Comparison of ENCODE assay signal across 12 cellular contexts in genomic region chr15:91561371-91562100, GRCh38.
DNase-seq lines count a peak whose midpoint lies in the region; ATAC-seq, FAIRE-seq and TF ChIP-seq lines count a peak whose summit lies in the region.
"Had no signal": no experiment of that assay in that cellular context is flagged by ENCODE, and none has a peak within 500 bp of the region (broad histone marks: within the 10 kb centered on the region; RNA-seq: fewer than 3 reads in every experiment).

No MANE protein-coding gene starts in this region.

- no peaks in the 10 kb centered on the region for H3K4me1 Mint-ChIP-seq in stimulated activated naive B cell treated with anti-CD40 and anti-IgM and Interleukin-4, amounts not matched to agents 10 μg/mL and 1 μg/mL and 100 μg/mL, for 72 hours
- no peaks in the 10 kb centered on the region for H3K4me1 Mint-ChIP-seq in glutamatergic neuron (ENCODE audit: low read depth, unreplicated experiment)
- no peaks in the 10 kb centered on the region for H3K4me1 Mint-ChIP-seq in activated naive CD4-positive, alpha-beta T cell treated with anti-CD3 and anti-CD28 coated beads for 36 hours (ENCODE audit: low read depth)

- no peaks in the 10 kb centered on the region for H3K4me1 ChIP-seq in stomach

- FAIRE-seq in H54 (lab: Jason Lieb, UNC) = peak; percentile 87

- TF ChIP-seq CTCF in stomach (IDR thresholded peaks at IDR 0.05) = no peak
- no peak for TF ChIP-seq CTCF in glutamatergic neuron (IDR thresholded peaks at IDR 0.05; ENCODE audit: partially characterized antibody, unreplicated experiment)

- no peak overlapping the region for H3K4me3 ChIP-seq in stomach
- H3K4me3 ChIP-seq: cardiac muscle cell had no signal

- no peaks in the 10 kb centered on the region for H3K9me3 Mint-ChIP-seq in stimulated activated naive B cell treated with anti-CD40 and anti-IgM and Interleukin-4, amounts not matched to agents 10 μg/mL and 1 μg/mL and 100 μg/mL, for 72 hours
- H3K9me3 Mint-ChIP-seq in glutamatergic neuron (ENCODE audit: unreplicated experiment) = no peaks in the 10 kb centered on the region
- H3K9me3 Mint-ChIP-seq in activated naive CD4-positive, alpha-beta T cell treated with anti-CD3 and anti-CD28 coated beads for 36 hours = no peaks in the 10 kb centered on the region

- CTCF ChIA-PET in activated naive CD4-positive, alpha-beta T cell treated with anti-CD3 and anti-CD28 coated beads for 36 hours (lab: Charles Lee) = interaction anchor here (0.6 kb wide), 1 partner anchor 563 kb away, joined by 3 read pairs; no protein-coding TSS in a partner anchor

- H3K27me3 ChIP-seq in stomach = no peaks in the 10 kb centered on the region
- H3K27me3 ChIP-seq: cardiac muscle cell had no signal

- no peak overlapping the region for H3K27ac Mint-ChIP-seq in stimulated activated naive B cell treated with anti-CD40 and anti-IgM and Interleukin-4, amounts not matched to agents 10 μg/mL and 1 μg/mL and 100 μg/mL, for 72 hours
- no peak overlapping the region for H3K27ac Mint-ChIP-seq in glutamatergic neuron (ENCODE audit: unreplicated experiment)
- H3K27ac Mint-ChIP-seq in activated naive CD4-positive, alpha-beta T cell treated with anti-CD3 and anti-CD28 coated beads for 36 hours = no peak overlapping the region

- 53 to 70% (median 62%) methylated on average over 11 of the region's 11 CpGs for WGBS in stomach, 5 donors

- intact Hi-C loops in left cardiac atrium (cut with DNase I) = no loop called here
- intact Hi-C loops in stomach (cut with DNase I; ENCODE audit: low total_unique reads) = no loop called here
- intact Hi-C loops in activated naive CD4-positive, alpha-beta T cell treated with anti-CD3 and anti-CD28 coated beads for 36 hours (cut with micrococcal nuclease) = no loop called here

- TF ChIP-seq EP300 in stomach (IDR thresholded peaks at IDR 0.05) = no peak

- no peaks in the 10 kb centered on the region for H3K36me3 Mint-ChIP-seq in stimulated activated naive B cell treated with anti-CD40 and anti-IgM and Interleukin-4, amounts not matched to agents 10 μg/mL and 1 μg/mL and 100 μg/mL, for 72 hours
- H3K36me3 Mint-ChIP-seq in glutamatergic neuron (ENCODE audit: unreplicated experiment) = no peaks in the 10 kb centered on the region
- no peaks in the 10 kb centered on the region for H3K36me3 Mint-ChIP-seq in activated naive CD4-positive, alpha-beta T cell treated with anti-CD3 and anti-CD28 coated beads for 36 hours (ENCODE audit: low read depth)

- peak overlapping the region; percentile 85 for H3K27ac ChIP-seq in angular gyrus (ENCODE audit: low read depth, low read length)
- H3K27ac ChIP-seq in stomach = peak overlapping the region in 4 of 5 donors; percentile 34 to 70 (median 52)
- H3K27ac ChIP-seq: cardiac muscle cell had no signal

- no peaks in the 10 kb centered on the region for H3K9me3 ChIP-seq in stomach

- no peak for TF ChIP-seq POLR2A in H54 (IDR thresholded peaks at IDR 0.05; ENCODE audit: low read depth, low read length)
- TF ChIP-seq POLR2A in stomach (IDR thresholded peaks at IDR 0.05) = no peak

- H3K4me3 Mint-ChIP-seq in stimulated activated naive B cell treated with anti-CD40 and anti-IgM and Interleukin-4, amounts not matched to agents 10 μg/mL and 1 μg/mL and 100 μg/mL, for 72 hours = no peak overlapping the region
- no peak overlapping the region for H3K4me3 Mint-ChIP-seq in glutamatergic neuron (ENCODE audit: unreplicated experiment)
- no peak overlapping the region for H3K4me3 Mint-ChIP-seq in activated naive CD4-positive, alpha-beta T cell treated with anti-CD3 and anti-CD28 coated beads for 36 hours

- no peaks in the 10 kb centered on the region for H3K36me3 ChIP-seq in stomach
- H3K36me3 ChIP-seq: cardiac muscle cell had no signal

- DNase-seq in H54 (ENCODE audit: insufficient read length, low spot score) (peak; percentile 23), left cardiac atrium (peak; percentile 29), stomach (no peak), SHP77 treated with DMSO at 0.1 percent for 48 hours (lab: John Stamatoyannopoulos, UW) (no peak), glutamatergic neuron (no peak)
- no peak for DNase-seq in stimulated activated naive B cell treated with anti-CD40 and anti-IgM and Interleukin-4, amounts not matched to agents 10 μg/mL and 1 μg/mL and 100 μg/mL, for 72 hours
- DNase-seq in activated naive CD4-positive, alpha-beta T cell treated with anti-CD3 and anti-CD28 coated beads for 36 hours = no peak
- DNase-seq: activated CD4-positive, alpha-beta T cell treated with anti-CD3 and anti-CD28 coated beads, Interleukin-2, amount 50 U/mL, for 1 hour; NCI-H69; trophoblast cell had no signal

- H3K27me3 Mint-ChIP-seq in stimulated activated naive B cell treated with anti-CD40 and anti-IgM and Interleukin-4, amounts not matched to agents 10 μg/mL and 1 μg/mL and 100 μg/mL, for 72 hours = no peaks in the 10 kb centered on the region
- peaks cover 1% of the 10 kb centered on the region for H3K27me3 Mint-ChIP-seq in glutamatergic neuron (ENCODE audit: unreplicated experiment)
- peaks cover 4% of the 10 kb centered on the region for H3K27me3 Mint-ChIP-seq in activated naive CD4-positive, alpha-beta T cell treated with anti-CD3 and anti-CD28 coated beads for 36 hours (ENCODE audit: low read depth)

- peak; percentile 50 to 81 for ATAC-seq in left cardiac atrium
- no peak for ATAC-seq in stimulated activated naive B cell treated with anti-CD40 and anti-IgM and Interleukin-4, amounts not matched to agents 10 μg/mL and 1 μg/mL and 100 μg/mL, for 72 hours (replicated peaks)

Comparison
In these comparisons a context has a peak if more than half of its experiments do, and no peak if none do; other contexts are left out.
1. DNase-seq: peak in H54 (single experiment) and left cardiac atrium (single experiment); none in stomach (single experiment), stimulated activated naive B cell treated with anti-CD40 and anti-IgM and Interleukin-4, amounts not matched to agents 10 μg/mL and 1 μg/mL and 100 μg/mL, for 72 hours (single experiment), SHP77 treated with DMSO at 0.1 percent for 48 hours (single experiment), glutamatergic neuron (single experiment) and activated naive CD4-positive, alpha-beta T cell treated with anti-CD3 and anti-CD28 coated beads for 36 hours (single experiment).
2. ATAC-seq: peak in left cardiac atrium (2 of 2); none in stimulated activated naive B cell treated with anti-CD40 and anti-IgM and Interleukin-4, amounts not matched to agents 10 μg/mL and 1 μg/mL and 100 μg/mL, for 72 hours (0 of 2).